8 cellular contexts compared by ENCODE assay signal in genomic region chr1:37945743-37946702, GRCh38. TPM values are rescaled to one million over a fixed set of nuclear protein-coding genes. Genes with fewer than 3 reads are reported as not detected.
A peak's percentile ranks its signal among the peaks of the same experiment; 100 is the strongest.
DNase-seq lines count a peak whose midpoint lies in the region; ATAC-seq and TF ChIP-seq lines count a peak whose summit lies in the region.

No MANE protein-coding gene starts in this region.

- peaks cover 10 to 23% of the 10 kb centered on the region in 2 donors for H3K4me1 ChIP-seq in gastrocnemius medialis

- TF ChIP-seq POLR2A in gastrocnemius medialis (IDR thresholded peaks at IDR 0.05): no peak

- peak; percentile 90 for DNase-seq in MG63
- peak; percentile 92 for DNase-seq in brain microvascular endothelial cell
- DNase-seq in iPS-NIHi11 (ENCODE audit: low spot score): peak; percentile 37
- peak; percentile 39 to 74 for DNase-seq in gastrocnemius medialis
- DNase-seq in NCI-H748 (lab: John Stamatoyannopoulos, UW; ENCODE audit: unreplicated experiment): no peak

- H3K36me3 ChIP-seq in MG63 (peaks cover 22% of the 10 kb centered on the region), brain microvascular endothelial cell (replicated peaks) (peaks cover 2% of the 10 kb centered on the region), gastrocnemius medialis (peaks cover 0 to 31% of the 10 kb centered on the region in 2 donors)

- H3K27ac ChIP-seq in brain microvascular endothelial cell: peak overlapping the region; percentile 97
- peak overlapping the region; percentile 82 to 94 (median 90) for H3K27ac ChIP-seq in gastrocnemius medialis

- no peak for TF ChIP-seq CTCF in brain microvascular endothelial cell (IDR thresholded peaks at IDR 0.05; ENCODE audit: low read depth, low read length, missing control alignments)
- no peak for TF ChIP-seq CTCF in gastrocnemius medialis (IDR thresholded peaks at IDR 0.05 in 4 of 5, conservative IDR thresholded peaks at IDR 0.05 in 1 of 5)

- intact Hi-C loops in gastrocnemius medialis (cut with DNase I; ENCODE audit: low total_unique reads): loop anchor here (1.0 to 5.0 kb wide), 3 partner anchors 14 to 134 kb away; no protein-coding TSS in a partner anchor

- no peaks in the 10 kb centered on the region for H3K27me3 ChIP-seq in MG63
- H3K27me3 ChIP-seq in brain microvascular endothelial cell (replicated peaks): no peaks in the 10 kb centered on the region
- no peaks in the 10 kb centered on the region for H3K27me3 ChIP-seq in gastrocnemius medialis

- ATAC-seq in GM18498 (IDR thresholded peaks at IDR 0.05; ENCODE audit: unreplicated experiment): peak; percentile 8
- ATAC-seq in gastrocnemius medialis: peak; percentile 41 to 42
- no peak for ATAC-seq in HG03457 (IDR thresholded peaks at IDR 0.05; ENCODE audit: unreplicated experiment)
- ATAC-seq in GM21786 (IDR thresholded peaks at IDR 0.05; ENCODE audit: unreplicated experiment): no peak

- in situ Hi-C loops in brain microvascular endothelial cell (cut with HindIII; ENCODE audit: low pct_ligation_motif_present, low sequenced_read_pairs): no loop called here
- in situ Hi-C loops in gastrocnemius medialis (cut with MboI; ENCODE audit: low sequenced_read_pairs in 4 of 4): no loop called here

- H3K4me3 ChIP-seq in MG63 (peak overlapping the region; percentile 77), brain microvascular endothelial cell (ENCODE audit: low read depth, low read length) (peak overlapping the region; percentile 90), gastrocnemius medialis (peak overlapping the region; percentile 63 to 87 (median 78))

- H3K9me3 ChIP-seq in MG63 (no peaks in the 10 kb centered on the region), gastrocnemius medialis (no peaks in the 10 kb centered on the region)

RNA-seq across cellular contexts. Expression of gene INPP5B, which starts 0.8 kb away (rescaled TPM):
- 12.4 and 19.2 TPM in 2 replicates for total RNA-seq in MG63 (2014; rRNA removed; shearing (Covaris generic); ENCODE audit: low replicate concordance)
- 10 to 100 TPM in 2 of 4 donors, 1 to 10 TPM in 2; 6.8 to 13.4 (median 10.1) TPM for total RNA-seq in gastrocnemius medialis

RNA-seq across cellular contexts. Expression of gene SF3A3, which starts 43.8 kb away (rescaled TPM):
- 91.1 and 159 TPM in 2 replicates for total RNA-seq in MG63 (2014; rRNA removed; shearing (Covaris generic); ENCODE audit: low replicate concordance)
- total RNA-seq in gastrocnemius medialis: 10 to 100 TPM; 23.0 to 41.4 (median 34.8) TPM

RNA-seq across cellular contexts. Expression of gene FHL3, which starts 59.3 kb away (rescaled TPM):
- total RNA-seq in MG63 (2014; rRNA removed; shearing (Covaris generic); ENCODE audit: low replicate concordance): 13.7 and 26.0 TPM in 2 replicates
- 1,000 to 10,000 TPM in 2 of 4 donors, 100 to 1,000 TPM in 2; 725 to 1,282 (median 1,051) TPM for total RNA-seq in gastrocnemius medialis

Comparison
In these comparisons a context has a peak if more than half of its experiments do, and no peak if none do; other contexts are left out.
1. ATAC-seq: peak in GM18498 (single experiment) and gastrocnemius medialis (2 of 2); none in HG03457 (single experiment) and GM21786 (single experiment).
2. RNA of gene FHL3, which starts 59.3 kb away (total RNA-seq): 725 to 1,282 TPM in gastrocnemius medialis; 13.7 to 26.0 TPM in MG63; every median in the first group is over 10 times any median in the second.
3. Peak in every context shown above with its lines, with median percentiles within 50 percentile points of each other: H3K4me3 ChIP-seq.